18 cellular contexts compared by ENCODE assay signal in the genomic region with DNA sequence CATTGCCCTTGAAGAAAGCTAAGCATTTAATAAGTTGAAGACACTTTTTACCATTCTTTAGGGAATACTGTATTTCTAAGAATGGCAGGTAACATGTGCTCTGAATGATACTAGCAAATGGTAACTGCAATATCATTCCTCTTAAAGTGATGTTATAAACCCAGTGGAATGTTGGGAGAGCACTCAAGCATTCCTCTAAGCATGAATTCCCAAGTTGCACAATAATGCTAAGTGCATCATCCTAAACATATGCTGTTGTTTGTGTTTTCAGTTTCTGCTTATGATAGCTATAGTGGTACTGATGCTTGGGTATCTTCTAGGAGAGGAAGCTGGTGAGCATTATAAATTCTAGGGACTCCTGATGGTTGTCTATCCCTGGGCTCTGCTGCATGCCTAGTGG.
DNase-seq lines count a peak whose midpoint lies in the region; ATAC-seq, FAIRE-seq and TF ChIP-seq lines count a peak whose summit lies in the region.
"Had no signal": no experiment of that assay in that cellular context is flagged by ENCODE, and none has a peak within 500 bp of the region (broad histone marks: within the 10 kb centered on the region; RNA-seq: fewer than 3 reads in every experiment).

No MANE protein-coding gene starts in this region.

- intact Hi-C loops in posterior vena cava (cut with DNase I), result no loop called here

- DNase-seq in AG04450 (ENCODE audit: low read depth, low spot score), result peak; percentile 69
- peak; percentile 35 for DNase-seq in HFF-Myc (ENCODE audit: extremely low read depth, low read depth)
- peak; percentile 40 for DNase-seq in bronchial epithelial cell (ENCODE audit: low read depth)
- DNase-seq in hepatic stellate cell (ENCODE audit: low spot score), result peak; percentile 14
- DNase-seq in posterior vena cava (ENCODE audit: low spot score), result no peak
- no peak for DNase-seq in central memory CD4-positive, alpha-beta T cell
- DNase-seq in KG1 (lab: John Stamatoyannopoulos, UW), result no peak
- DNase-seq: activated CD4-positive, alpha-beta T cell treated with anti-CD3 and anti-CD28 coated beads for 48 hours; activated naive CD4-positive, alpha-beta T cell treated with anti-CD3 and anti-CD28 coated beads, Interleukin-2, amount 10 ng/mL, durations not matched to agents 7 days and 5 days; brain microvascular endothelial cell; GF-D8; NCI-H187; NCI-H526 treated with DMSO at 0.1 percent for 48 hours; nucleus accumbens; PC-3 had no signal

- H3K4me3 ChIP-seq in AG04450 (ENCODE audit: low read depth, low read length) (no peak overlapping the region), HFF-Myc (replicated peaks; ENCODE audit: low read depth, low read length) (no peak overlapping the region), bronchial epithelial cell (ENCODE audit: low read depth, low read length) (no peak overlapping the region)
- H3K4me3 ChIP-seq: SK-N-MC, skin epidermis had no signal

- no peak for ATAC-seq in HG03159 (IDR thresholded peaks at IDR 0.05; ENCODE audit: unreplicated experiment)
- ATAC-seq: PC-3 had no signal

- no peaks in the 10 kb centered on the region for H3K9me3 ChIP-seq in AG04450 (ENCODE audit: control insufficient read depth, insufficient read depth, low read length)

- H3K36me3 ChIP-seq in bronchial epithelial cell (ENCODE audit: control insufficient read depth, insufficient read depth, low read length), result no peaks in the 10 kb centered on the region
- H3K36me3 ChIP-seq: brain microvascular endothelial cell had no signal

- POLR2A ChIA-PET in AG04450 (lab: Yijun Ruan, JAX), result no interaction called here

- FAIRE-seq in bronchial epithelial cell (lab: Jason Lieb, UNC), result no peak

- H3K27ac ChIP-seq in AG04450 (ENCODE audit: low read depth, low read length), result peak overlapping the region; percentile 71
- H3K27ac ChIP-seq: brain microvascular endothelial cell, SK-N-MC, skin epidermis had no signal

- H3K27me3 ChIP-seq in AG04450 (ENCODE audit: control insufficient read depth, insufficient read depth, low read length), result no peaks in the 10 kb centered on the region
- no peaks in the 10 kb centered on the region for H3K27me3 ChIP-seq in bronchial epithelial cell (ENCODE audit: control insufficient read depth, insufficient read depth, low read length)
- H3K27me3 ChIP-seq: brain microvascular endothelial cell had no signal

- CTCF ChIA-PET in AG04450 (lab: Charles Lee), result interaction anchor here (1.6 kb wide), 1 partner anchor 338 kb away, joined by 5 read pairs; no protein-coding TSS in a partner anchor

- no peak for TF ChIP-seq CTCF in AG04450 (IDR thresholded peaks at IDR 0.05; ENCODE audit: low read depth, low read length)
- no peak for TF ChIP-seq CTCF in HFF-Myc (IDR thresholded peaks at IDR 0.05; ENCODE audit: low read depth, low read length, missing control alignments)
- TF ChIP-seq CTCF in bronchial epithelial cell (IDR thresholded peaks at IDR 0.05; ENCODE audit: insufficient read depth, low read length, severe bottlenecking), result no peak

Comparison
In these comparisons a context has a peak if more than half of its experiments do, and no peak if none do; other contexts are left out.
1. DNase-seq: peak in AG04450 (single experiment), HFF-Myc (single experiment), bronchial epithelial cell (single experiment) and hepatic stellate cell (single experiment); none in posterior vena cava (single experiment), central memory CD4-positive, alpha-beta T cell (single experiment) and KG1 (single experiment).